13 cellular contexts compared by ENCODE assay signal in genomic region chr22:19971276-19972124, GRCh38. TPM values are rescaled to one million over a fixed set of nuclear protein-coding genes. Genes with fewer than 3 reads are reported as not detected.
A peak's percentile ranks its signal among the peaks of the same experiment; 100 is the strongest.
DNase-seq lines count a peak whose midpoint lies in the region; ATAC-seq, FAIRE-seq and TF ChIP-seq lines count a peak whose summit lies in the region.
"Had no signal": no experiment of that assay in that cellular context is flagged by ENCODE, and none has a peak within 500 bp of the region (broad histone marks: within the 10 kb centered on the region; RNA-seq: fewer than 3 reads in every experiment).

No MANE protein-coding gene starts in this region.

- H3K27ac Mint-ChIP-seq in neural crest cell (ENCODE audit: unreplicated experiment) = no peak overlapping the region
- H3K27ac Mint-ChIP-seq: T-helper 2 cell treated with Interferon-gamma antibody and Interleukin-4, amounts not matched to agents 5 μg/mL and 100 μg/mL, for 36 hours had no signal

- CTCF ChIA-PET in HEK293 (lab: Yijun Ruan, JAX) (interaction anchor here (0.6 to 12.8 kb wide), 9 partner anchors 12 to 139 kb away, joined by 3 to 150 read pairs (median 5); partner anchors contain the start of gene TANGO2), endothelial cell of umbilical vein (lab: Charles Lee) (interaction anchor here (0.8 to 12.2 kb wide), 4 partner anchors 13 to 110 kb away, joined by 3 to 304 read pairs (median 4); no protein-coding TSS in a partner anchor)

- dilution Hi-C loops in endothelial cell of umbilical vein (cut with MboI; ENCODE audit: extremely low pct_ligation_motif_present, low sequenced_read_pairs) = no loop called here

- peaks cover 0 to 75% of the 10 kb centered on the region in 2 experiments; a peak in 1 of 3 replicates for H3K36me3 ChIP-seq in HEK293 (ENCODE audit: control insufficient read depth in 2 of 2, insufficient read depth in 1 of 2, low read length in 2 of 2)
- H3K36me3 ChIP-seq in endothelial cell of umbilical vein (ENCODE audit: control insufficient read depth in 2 of 2, extremely low read depth in 1 of 2, insufficient read depth in 2 of 2, low read length in 2 of 2) = peaks cover 14 to 53% of the 10 kb centered on the region in 2 experiments
- H3K36me3 ChIP-seq: cardiac muscle cell had no signal

- no peak overlapping the region for H2AFZ ChIP-seq in endothelial cell of umbilical vein (ENCODE audit: low read depth, low read length)

- no peak overlapping the region for H3K9ac ChIP-seq in endothelial cell of umbilical vein (replicated peaks; ENCODE audit: extremely low read depth, insufficient read depth, low read length)

- no peaks in the 10 kb centered on the region for H3K27me3 ChIP-seq in endothelial cell of umbilical vein (ENCODE audit: control insufficient read depth in 2 of 2, insufficient read depth in 2 of 2, low read length in 2 of 2)
- H3K27me3 ChIP-seq: cardiac muscle cell had no signal

- TF ChIP-seq POLR2A in endothelial cell of umbilical vein (IDR thresholded peaks at IDR 0.05; ENCODE audit: low read depth, low read length) = peak; percentile 48

- peaks cover 35% of the 10 kb centered on the region for H3K4me1 Mint-ChIP-seq in neural crest cell

- H3K4me1 ChIP-seq in HEK293 (ENCODE audit: control insufficient read depth, insufficient read depth, low read length) (no peaks in the 10 kb centered on the region), endothelial cell of umbilical vein (ENCODE audit: control insufficient read depth, extremely low read depth, insufficient read depth, low read length) (peaks cover 33% of the 10 kb centered on the region)
- H3K4me1 ChIP-seq: psoas muscle had no signal

- H3K27ac ChIP-seq in 22Rv1 (peak overlapping the region; percentile 100), HEK293 (ENCODE audit: extremely low read depth, low read depth, low read length) (no peak overlapping the region), endothelial cell of umbilical vein (ENCODE audit: insufficient read depth, low read depth, low read length) (no peak overlapping the region)
- H3K27ac ChIP-seq: cardiac muscle cell, psoas muscle had no signal

- no peaks in the 10 kb centered on the region for H3K9me3 Mint-ChIP-seq in neural crest cell
- H3K9me3 Mint-ChIP-seq: T-helper 2 cell treated with Interferon-gamma antibody and Interleukin-4, amounts not matched to agents 5 μg/mL and 100 μg/mL, for 36 hours had no signal

- no TSS peak for BruUV-seq in endothelial cell of umbilical vein (replicated peaks; lab: Mats Ljungman, UMichigan)

- H3K9me3 ChIP-seq in HEK293 (ENCODE audit: control insufficient read depth, insufficient read depth, low read depth, low read length) = no peaks in the 10 kb centered on the region
- no peaks in the 10 kb centered on the region for H3K9me3 ChIP-seq in endothelial cell of umbilical vein (replicated peaks; ENCODE audit: control insufficient read depth, insufficient read depth, low read length)
- H3K9me3 ChIP-seq: psoas muscle had no signal

- no peak for DNase-seq in endothelial cell of umbilical vein (ENCODE audit: low read depth, low spot score)
- no peak for DNase-seq in neural crest cell (ENCODE audit: low read depth, low spot score)
- DNase-seq in DMS79 (lab: John Stamatoyannopoulos, UW) = no peak
- DNase-seq in A172 (ENCODE audit: low spot score) = no peak
- DNase-seq: HCEC 1CT, NCI-H1694 treated with DMSO at 0.1 percent for 48 hours had no signal

- H3K4me3 Mint-ChIP-seq in neural crest cell = peak overlapping the region; percentile 62
- H3K4me3 Mint-ChIP-seq: T-helper 2 cell treated with Interferon-gamma antibody and Interleukin-4, amounts not matched to agents 5 μg/mL and 100 μg/mL, for 36 hours had no signal

- peaks cover 12% of the 10 kb centered on the region for H3K36me3 Mint-ChIP-seq in neural crest cell (ENCODE audit: low read depth)

- no peak overlapping the region for H3K4me2 ChIP-seq in endothelial cell of umbilical vein (ENCODE audit: insufficient read depth, low read length)

- H3K9me1 ChIP-seq in endothelial cell of umbilical vein (replicated peaks; ENCODE audit: control insufficient read depth, extremely low read depth, insufficient read depth, low read length) = no peaks in the 10 kb centered on the region

- H4K20me1 ChIP-seq in endothelial cell of umbilical vein (replicated peaks; ENCODE audit: control insufficient read depth, extremely low read depth, insufficient read depth, low read length) = no peaks in the 10 kb centered on the region

- no peak for ATAC-seq in GM21360 (IDR thresholded peaks at IDR 0.05; ENCODE audit: unreplicated experiment)
- no peak for ATAC-seq in HG03139 (IDR thresholded peaks at IDR 0.05; ENCODE audit: unreplicated experiment)

- no peaks in the 10 kb centered on the region for H3K79me2 ChIP-seq in endothelial cell of umbilical vein (ENCODE audit: control insufficient read depth, insufficient read depth, low read length)

- TF ChIP-seq CTCF in 22Rv1 (IDR thresholded peaks at IDR 0.05) (no peak), HEK293 (tag by site-specific recombination; IDR thresholded peaks at IDR 0.05) (no peak), endothelial cell of umbilical vein (IDR thresholded peaks at IDR 0.05; ENCODE audit: extremely low read depth in 1 of 2, insufficient read depth in 1 of 2, low read depth in 1 of 2, low read length in 2 of 2) (no peak), neural crest cell (conservative IDR thresholded peaks at IDR 0.05) (no peak)

- H3K4me3 ChIP-seq in HEK293 (ENCODE audit: low read depth, low read length) = no peak overlapping the region
- H3K4me3 ChIP-seq in endothelial cell of umbilical vein (replicated peaks in 1 of 3; ENCODE audit: insufficient read depth in 1 of 3, low read depth in 1 of 3, low read length in 3 of 3) = no peak overlapping the region
- H3K4me3 ChIP-seq: cardiac muscle cell, psoas muscle had no signal

- intact Hi-C loops in endothelial cell of umbilical vein (cut with micrococcal nuclease) = no loop called here

- no peak for FAIRE-seq in endothelial cell of umbilical vein (lab: Jason Lieb, UNC)

- peaks cover 8% of the 10 kb centered on the region for H3K27me3 Mint-ChIP-seq in neural crest cell (ENCODE audit: low read depth)

- POLR2A ChIA-PET in HEK293 (lab: Yijun Ruan, JAX) = interaction anchor here (1.0 to 5.8 kb wide), 2 partner anchors 13 to 41 kb away, joined by 5 to 26 read pairs; no protein-coding TSS in a partner anchor
- POLR2A ChIA-PET in endothelial cell of umbilical vein (lab: Charles Lee) = interaction anchor here (1.1 kb wide), 1 partner anchor 42 kb away, joined by 4 read pairs; no protein-coding TSS in a partner anchor

TF ChIP-seq in HEK293, 187 proteins besides CTCF, POLR2A, EP300 and RAD21 (continues in another document):
- TF ChIP-seq GLIS1 (tag by site-specific recombination; IDR thresholded peaks at IDR 0.05) = peak; percentile 54; the same call in 1 of the 2 replicates

TF ChIP-seq in endothelial cell of umbilical vein, 7 proteins besides CTCF, POLR2A, EP300 and RAD21 (continues in another document):
- TF ChIP-seq POLR2AphosphoS5 (IDR thresholded peaks at IDR 0.05; ENCODE audit: insufficient read depth, low read depth, low read length) (peak; percentile 7), FOS (IDR thresholded peaks at IDR 0.05; ENCODE audit: borderline replicate concordance, insufficient read depth, low read length) (no peak)

RNA-seq across cellular contexts. Expression of gene TXNRD2, which starts 29.9 kb away (rescaled TPM):
- total RNA-seq in endothelial cell of umbilical vein (211 and 245 TPM in 2 replicates), neural crest cell (21.7 and 22.2 TPM in 2 replicates)
- polyA plus RNA-seq in endothelial cell of umbilical vein = 440 and 511 TPM in 2 replicates
- 259 and 341 TPM in 2 replicates for polyA plus RNA-seq in endothelial cell of umbilical vein (2011; cell fraction: cytosol; rRNA removed)
- polyA plus RNA-seq in endothelial cell of umbilical vein (2011; cell fraction: nucleus; rRNA removed) = 576 and 663 TPM in 2 replicates
- 102 and 113 TPM in 2 replicates for polyA plus RNA-seq in endothelial cell of umbilical vein (2012)
- polyA minus RNA-seq in endothelial cell of umbilical vein = 102 and 126 TPM in 2 replicates
- polyA minus RNA-seq in endothelial cell of umbilical vein (2011; cell fraction: cytosol; rRNA and poly(A)+ RNA removed) = 25.2 TPM
- polyA minus RNA-seq in endothelial cell of umbilical vein (2011; cell fraction: nucleus; rRNA and poly(A)+ RNA removed) = 91.1 and 144 TPM in 2 replicates
- total RNA-seq in A172 (2014; rRNA removed; shearing (Covaris generic)) = 112 and 114 TPM in 2 replicates

RNA-seq across cellular contexts. Expression of gene COMT, which starts 29.9 kb away (rescaled TPM):
- total RNA-seq in endothelial cell of umbilical vein (221 and 246 TPM in 2 replicates), neural crest cell (70.9 and 86.4 TPM in 2 replicates)
- polyA plus RNA-seq in endothelial cell of umbilical vein = 537 and 579 TPM in 2 replicates
- polyA plus RNA-seq in endothelial cell of umbilical vein (2011; cell fraction: cytosol; rRNA removed) = 320 and 379 TPM in 2 replicates
- 183 and 186 TPM in 2 replicates for polyA plus RNA-seq in endothelial cell of umbilical vein (2011; cell fraction: nucleus; rRNA removed)
- polyA plus RNA-seq in endothelial cell of umbilical vein (2012) = 145 and 199 TPM in 2 replicates
- polyA minus RNA-seq in endothelial cell of umbilical vein = 206 and 246 TPM in 2 replicates
- polyA minus RNA-seq in endothelial cell of umbilical vein (2011; cell fraction: cytosol; rRNA and poly(A)+ RNA removed) = 31.5 TPM
- polyA minus RNA-seq in endothelial cell of umbilical vein (2011; cell fraction: nucleus; rRNA and poly(A)+ RNA removed) = 38.0 and 46.4 TPM in 2 replicates
- 91.9 and 130 TPM in 2 replicates for total RNA-seq in A172 (2014; rRNA removed; shearing (Covaris generic))

RNA-seq across cellular contexts. Expression of gene ARVCF, which starts 45.1 kb away (rescaled TPM):
- total RNA-seq in endothelial cell of umbilical vein (105 and 109 TPM in 2 replicates), neural crest cell (93.5 and 105 TPM in 2 replicates)
- 81.3 and 83.6 TPM in 2 replicates for polyA plus RNA-seq in endothelial cell of umbilical vein
- 30.5 and 49.1 TPM in 2 replicates for polyA plus RNA-seq in endothelial cell of umbilical vein (2011; cell fraction: cytosol; rRNA removed)
- polyA plus RNA-seq in endothelial cell of umbilical vein (2011; cell fraction: nucleus; rRNA removed) = 288 and 295 TPM in 2 replicates
- 22.8 and 27.5 TPM in 2 replicates for polyA plus RNA-seq in endothelial cell of umbilical vein (2012)
- polyA minus RNA-seq in endothelial cell of umbilical vein = 43.0 and 52.9 TPM in 2 replicates
- 1.7 TPM for polyA minus RNA-seq in endothelial cell of umbilical vein (2011; cell fraction: cytosol; rRNA and poly(A)+ RNA removed)
- 58.2 and 105 TPM in 2 replicates for polyA minus RNA-seq in endothelial cell of umbilical vein (2011; cell fraction: nucleus; rRNA and poly(A)+ RNA removed)
- total RNA-seq in A172 (2014; rRNA removed; shearing (Covaris generic)) = 9.3 and 22.7 TPM in 2 replicates

RNA-seq across cellular contexts. Expression of gene TANGO2, which starts 49.4 kb away (rescaled TPM):
- 33.2 and 40.0 TPM in 2 replicates for total RNA-seq in endothelial cell of umbilical vein
- polyA plus RNA-seq in endothelial cell of umbilical vein = 49.3 and 59.5 TPM in 2 replicates
- 34.3 and 36.5 TPM in 2 replicates for polyA plus RNA-seq in endothelial cell of umbilical vein (2011; cell fraction: cytosol; rRNA removed)
- polyA plus RNA-seq in endothelial cell of umbilical vein (2011; cell fraction: nucleus; rRNA removed) = 48.4 and 53.3 TPM in 2 replicates
- polyA plus RNA-seq in endothelial cell of umbilical vein (2012) = 20.4 and 20.9 TPM in 2 replicates
- 82.2 and 90.8 TPM in 2 replicates for polyA minus RNA-seq in endothelial cell of umbilical vein
- polyA minus RNA-seq in endothelial cell of umbilical vein (2011; cell fraction: cytosol; rRNA and poly(A)+ RNA removed) = 10.1 TPM
- 22.9 and 23.8 TPM in 2 replicates for polyA minus RNA-seq in endothelial cell of umbilical vein (2011; cell fraction: nucleus; rRNA and poly(A)+ RNA removed)
- total RNA-seq in neural crest cell = 12.8 and 13.4 TPM in 2 replicates
- total RNA-seq in A172 (2014; rRNA removed; shearing (Covaris generic)) = 29.6 and 36.3 TPM in 2 replicates
